In genomic region chr6:12011276-12012112, GRCh38 we compare ENCODE assay signal across 8 cellular contexts. TPM values are rescaled to one million over a fixed set of nuclear protein-coding genes. Genes with fewer than 3 reads are reported as not detected.
DNase-seq lines count a peak whose midpoint lies in the region; ATAC-seq and TF ChIP-seq lines count a peak whose summit lies in the region.

No MANE protein-coding gene starts in this region.

- H4K20me1 ChIP-seq in OCI-LY7 (ENCODE audit: insufficient read depth, low read length), result peaks cover 12% of the 10 kb centered on the region

- CTCF ChIA-PET in OCI-LY7 (lab: Charles Lee; ENCODE audit: unreplicated experiment), result no interaction called here

- peaks cover 54% of the 10 kb centered on the region for H3K79me2 ChIP-seq in OCI-LY7 (ENCODE audit: insufficient read depth, low read depth, low read length)

- H3K27ac ChIP-seq in OCI-LY7 (ENCODE audit: low read depth, low read length, poor library complexity, severe bottlenecking), result peak overlapping the region; percentile 39

- no peak overlapping the region; the same call in 1 of the 2 replicates for H3K4me2 ChIP-seq in OCI-LY7 (ENCODE audit: low read length)

- intact Hi-C loops in OCI-LY7 (cut with micrococcal nuclease; ENCODE audit: unreplicated experiment), result loop anchor here (2.0 to 5.0 kb wide), 2 partner anchors 37 to 1479 kb away; no protein-coding TSS in a partner anchor

- peaks cover 8% of the 10 kb centered on the region; the same call in 1 of the 2 replicates for H3K9me3 ChIP-seq in OCI-LY7 (ENCODE audit: low read length)

- peak; percentile 88 for DNase-seq in DMS153 (lab: John Stamatoyannopoulos, UW)
- DNase-seq in HuH-7.5 (ENCODE audit: low spot score), result peak; percentile 91
- DNase-seq in OCI-LY7 (ENCODE audit: low spot score), result peak; percentile 96
- peak; percentile 94 for DNase-seq in activated T-cell treated with anti-CD3 and anti-CD28 coated beads for 24 hours (ENCODE audit: low read depth)
- peak; percentile 91 for DNase-seq in epidermal melanocyte (ENCODE audit: insufficient read length, low spot score)
- peak; percentile 98 for DNase-seq in mucosa of gallbladder (ENCODE audit: low spot score)
- DNase-seq in stimulated activated CD8-positive, alpha-beta memory T cell treated with anti-CD3 and anti-CD28 coated beads, Interleukin-7, amount 100 ng/mL, for 1 hour (ENCODE audit: low read depth in 2 of 2), result peak; percentile 89 to 92

- POLR2A ChIA-PET in OCI-LY7 (lab: Charles Lee), result interaction anchor here (1.5 kb wide), 1 partner anchor 44 kb away, joined by 3 read pairs; no protein-coding TSS in a partner anchor

- H3K4me1 ChIP-seq in OCI-LY7 (ENCODE audit: insufficient read depth, low read length, poor library complexity, severe bottlenecking), result peaks cover 28% of the 10 kb centered on the region

- peak; percentile 63 for ATAC-seq in GM21528 (IDR thresholded peaks at IDR 0.05; ENCODE audit: low FRiP score, unreplicated experiment)

- no peak for TF ChIP-seq CTCF in OCI-LY7 (conservative IDR thresholded peaks at IDR 0.05; ENCODE audit: low read length)

- no peak overlapping the region for H2AFZ ChIP-seq in OCI-LY7 (ENCODE audit: low read length)

- no peaks in the 10 kb centered on the region for H3K9me2 ChIP-seq in OCI-LY7 (ENCODE audit: insufficient read depth, low read length)

- BruUV-seq in OCI-LY7 (replicated peaks; lab: Mats Ljungman, UMichigan), result no TSS peak

- peak overlapping the region; percentile 97 for H3K4me3 ChIP-seq in OCI-LY7 (ENCODE audit: low read depth, low read length, poor library complexity, severe bottlenecking)

- H3K36me3 ChIP-seq in OCI-LY7 (ENCODE audit: insufficient read depth, low read length), result peaks cover 28% of the 10 kb centered on the region

RNA-seq across cellular contexts. Expression of gene HIVEP1, which starts 0.6 kb away (rescaled TPM):
- total RNA-seq in OCI-LY7 (2014; rRNA removed; shearing (Covaris generic)), result 18.3 and 22.6 TPM in 2 replicates
- total RNA-seq in OCI-LY7 (2022) (22.1 and 29.5 TPM in 2 replicates), mucosa of gallbladder (15.2 TPM)

Comparison
In these comparisons a context has a peak if more than half of its experiments do, and no peak if none do; other contexts are left out.
1. Peak in every context shown above with its lines: DNase-seq, ATAC-seq, H3K4me3 ChIP-seq and H3K27ac ChIP-seq.